In genomic region chr2:136075466-136075865, GRCh38 we compare ENCODE assay signal across 19 cellular contexts. TPM values are rescaled to one million over a fixed set of nuclear protein-coding genes. Genes with fewer than 3 reads are reported as not detected.
"Had no signal": no experiment of that assay in that cellular context is flagged by ENCODE, and none has a peak within 500 bp of the region (broad histone marks: within the 10 kb centered on the region; RNA-seq: fewer than 3 reads in every experiment).

No MANE protein-coding gene starts in this region.

- FAIRE-seq: keratinocyte had no signal

- H3K4me3 Mint-ChIP-seq: activated CD8-positive, alpha-beta memory T cell treated with anti-CD3 and anti-CD28 coated beads, Interleukin-2, amount 10 ng/mL, durations not matched to agents 7 days and 5 days; activated naive CD8-positive, alpha-beta T cell; activated T-cell treated with anti-CD3 and anti-CD28 coated beads, Interleukin-2, amount 50 U/mL, for 4 hours; brain; central memory CD8-positive, alpha-beta T cell; stimulated activated naive CD8-positive, alpha-beta T cell treated with anti-CD3 and anti-CD28 coated beads, Interleukin-15, Interleukin-2, amounts not matched to agents 100 ng/mL and 50 ng/mL, for 24 hours had no signal

- H3K27ac Mint-ChIP-seq: activated CD8-positive, alpha-beta memory T cell treated with anti-CD3 and anti-CD28 coated beads, Interleukin-2, amount 10 ng/mL, durations not matched to agents 7 days and 5 days; activated naive CD8-positive, alpha-beta T cell; progenitor cell of endocrine pancreas; stimulated activated naive CD8-positive, alpha-beta T cell treated with anti-CD3 and anti-CD28 coated beads, Interleukin-15, Interleukin-2, amounts not matched to agents 100 ng/mL and 50 ng/mL, for 24 hours had no signal

- ATAC-seq: activated CD8-positive, alpha-beta memory T cell treated with anti-CD3 and anti-CD28 coated beads, Interleukin-2, amount 10 ng/mL, durations not matched to agents 7 days and 5 days; activated T-cell treated with anti-CD3 and anti-CD28 coated beads, Interleukin-2, amount 50 U/mL, for 4 hours; gastroesophageal sphincter had no signal

- H3K9me3 ChIP-seq: gastroesophageal sphincter, thoracic aorta, uterus had no signal

- H3K27ac ChIP-seq: gastroesophageal sphincter, thoracic aorta, uterus had no signal

- DNase-seq: activated CD4-positive, alpha-beta T cell treated with anti-CD3 and anti-CD28 coated beads for 1 hour; activated CD4-positive, alpha-beta T cell treated with anti-CD3 and anti-CD28 coated beads, Interleukin-2, amount 50 U/mL, for 48 hours; activated CD8-positive, alpha-beta memory T cell treated with anti-CD3 and anti-CD28 coated beads, Interleukin-2, amount 10 ng/mL, durations not matched to agents 7 days and 5 days; activated effector memory CD4-positive, alpha-beta T cell treated with anti-CD3 and anti-CD28 coated beads, Interleukin-2, amount 50 U/mL, for 16 hours; activated T-cell treated with anti-CD3 and anti-CD28 coated beads, Interleukin-2, amount 50 U/mL, for 4 hours; amygdala; effector memory CD4-positive, alpha-beta T cell; occipital lobe; stimulated activated CD4-positive, alpha-beta T cell treated with anti-CD3 and anti-CD28 coated beads, Interleukin-4, amount 100 ng/mL, for 24 hours; uterus had no signal

- H3K27me3 Mint-ChIP-seq: activated CD8-positive, alpha-beta memory T cell treated with anti-CD3 and anti-CD28 coated beads, Interleukin-2, amount 10 ng/mL, durations not matched to agents 7 days and 5 days; activated naive CD8-positive, alpha-beta T cell; central memory CD8-positive, alpha-beta T cell; progenitor cell of endocrine pancreas; stimulated activated naive CD8-positive, alpha-beta T cell treated with anti-CD3 and anti-CD28 coated beads, Interleukin-15, Interleukin-2, amounts not matched to agents 100 ng/mL and 50 ng/mL, for 24 hours had no signal

- H3K36me3 ChIP-seq: gastroesophageal sphincter, thoracic aorta, uterus had no signal

- H3K4me1 ChIP-seq: uterus had no signal

- H3K4me3 ChIP-seq: gastroesophageal sphincter, thoracic aorta, uterus had no signal

- H3K27me3 ChIP-seq: gastroesophageal sphincter, uterus had no signal

RNA-seq across cellular contexts. Expression of gene CXCR4, which starts 42.5 kb away (rescaled TPM):
- total RNA-seq: myocyte had no signal
